In genomic region chr6:7996538-7997225, GRCh38 we compare ENCODE assay signal across 12 cellular contexts.
DNase-seq lines count a peak whose midpoint lies in the region; ATAC-seq and TF ChIP-seq lines count a peak whose summit lies in the region.
"Had no signal": no experiment of that assay in that cellular context is flagged by ENCODE, and none has a peak within 500 bp of the region (broad histone marks: within the 10 kb centered on the region; RNA-seq: fewer than 3 reads in every experiment).

No MANE protein-coding gene starts in this region.

- CTCF ChIA-PET in A673 (lab: Charles Lee): no interaction called here

- H3K36me3 ChIP-seq in A673 (ENCODE audit: insufficient read depth, low read length, poor library complexity, severe bottlenecking) (no peaks in the 10 kb centered on the region), right lobe of liver (no peaks in the 10 kb centered on the region)
- H3K36me3 ChIP-seq: transverse colon had no signal

- ATAC-seq in right lobe of liver: peak; percentile 35 to 45 (median 44)
- ATAC-seq in HG02870 (IDR thresholded peaks at IDR 0.05; ENCODE audit: unreplicated experiment): no peak

- POLR2A ChIA-PET in A673 (lab: Charles Lee; ENCODE audit: low non-redundant PET): no interaction called here

- no peak for TF ChIP-seq CTCF in A673 (conservative IDR thresholded peaks at IDR 0.05; ENCODE audit: low read depth, low read length)
- TF ChIP-seq CTCF in right lobe of liver (IDR thresholded peaks at IDR 0.05): no peak

- WGBS in right lobe of liver (ENCODE audit: insufficient coverage, low coverage, low lambda C conversion rate, missing lambda C conversion rate): 36% methylated on average over 10 of the region's 10 CpGs

- H3K9me3 ChIP-seq in A673 (ENCODE audit: low read depth, low read length, poor library complexity, severe bottlenecking): no peaks in the 10 kb centered on the region
- H3K9me3 ChIP-seq in right lobe of liver: no peaks in the 10 kb centered on the region
- H3K9me3 ChIP-seq: transverse colon had no signal

- no peak overlapping the region for H3K4me3 ChIP-seq in A673 (ENCODE audit: low read depth, low read length, poor library complexity, severe bottlenecking)
- no peak overlapping the region for H3K4me3 ChIP-seq in right lobe of liver
- H3K4me3 ChIP-seq: dorsolateral prefrontal cortex, transverse colon had no signal

- H3K4me1 ChIP-seq in A673 (ENCODE audit: insufficient read depth, low read length, poor library complexity, severe bottlenecking) (peaks cover 16% of the 10 kb centered on the region), right lobe of liver (no peaks in the 10 kb centered on the region)

- DNase-seq in A673 (ENCODE audit: low spot score) (peak; percentile 44), HT-29 (ENCODE audit: low spot score) (peak; percentile 33), dermis blood vessel endothelial cell (peak; percentile 96), right lobe of liver (no peak), GF-D8 (lab: John Stamatoyannopoulos, UW) (no peak)
- no peak for DNase-seq in activated effector memory CD4-positive, alpha-beta T cell treated with Interleukin-2 at 50 U/mL for 16 hours
- no peak for DNase-seq in effector CD8-positive, alpha-beta T cell (lab: John Stamatoyannopoulos, UW)
- DNase-seq: activated CD4-positive, alpha-beta memory T cell treated with anti-CD3 and anti-CD28 coated beads, Interleukin-2, amount 10 ng/mL, durations not matched to agents 7 days and 5 days; activated naive CD4-positive, alpha-beta T cell treated with anti-CD3 and anti-CD28 coated beads, Interleukin-2, amount 10 ng/mL, durations not matched to agents 7 days and 5 days; dorsolateral prefrontal cortex; transverse colon had no signal

- H3K27ac ChIP-seq in A673 (ENCODE audit: low read depth, low read length, poor library complexity, severe bottlenecking) (no peak overlapping the region), right lobe of liver (no peak overlapping the region)
- H3K27ac ChIP-seq: dorsolateral prefrontal cortex had no signal

- BruUV-seq in A673 (replicated peaks; lab: Mats Ljungman, UMichigan): no TSS peak

- TF ChIP-seq POLR2A in right lobe of liver (IDR thresholded peaks at IDR 0.05): no peak

- H3K27me3 ChIP-seq in A673 (replicated peaks; ENCODE audit: insufficient read depth, low read depth, low read length, poor library complexity): no peaks in the 10 kb centered on the region
- H3K27me3 ChIP-seq in right lobe of liver: no peaks in the 10 kb centered on the region
- H3K27me3 ChIP-seq: dorsolateral prefrontal cortex, transverse colon had no signal

- intact Hi-C loops in A673 (cut with micrococcal nuclease; ENCODE audit: unreplicated experiment): no loop called here
- intact Hi-C loops in right lobe of liver (cut with DNase I): no loop called here

Comparison
In these comparisons a context has a peak if more than half of its experiments do, and no peak if none do; other contexts are left out.
1. DNase-seq: peak in A673 (single experiment), HT-29 (single experiment) and dermis blood vessel endothelial cell (single experiment); none in right lobe of liver (0 of 3), GF-D8 (single experiment), activated effector memory CD4-positive, alpha-beta T cell treated with Interleukin-2 at 50 U/mL for 16 hours (single experiment) and effector CD8-positive, alpha-beta T cell (single experiment).